2 cellular contexts compared by ENCODE assay signal in the genomic region with DNA sequence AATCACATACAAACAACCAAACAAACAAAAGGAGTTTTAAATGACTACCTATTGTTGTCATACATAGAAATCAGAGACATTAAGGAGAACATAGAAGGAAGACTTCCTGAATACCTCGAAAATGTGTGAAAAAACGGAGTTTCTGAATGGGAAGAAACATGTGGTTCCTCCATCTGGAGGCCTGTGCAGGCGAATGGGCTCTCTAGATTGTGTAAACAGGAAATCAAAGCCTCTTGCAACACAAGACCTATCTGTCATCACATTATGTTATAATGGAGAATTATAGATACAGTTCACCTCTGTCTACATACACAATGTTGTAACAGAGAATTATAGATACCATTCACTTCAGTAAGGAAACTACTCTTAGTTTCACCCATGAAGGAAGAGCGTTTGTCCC.
TF ChIP-seq lines count a peak whose summit lies in the region.

No MANE protein-coding gene starts in this region.

TF ChIP-seq in HepG2, 621 proteins besides CTCF, POLR2A, EP300 and RAD21:
- TF ChIP-seq RNF2 (conservative IDR thresholded peaks at IDR 0.05; ENCODE audit: low read depth) = no peak
- TF ChIP-seq MEIS2 (CRISPR knock-in tag; IDR thresholded peaks at IDR 0.05) = no peak
- TF ChIP-seq NFKB2 (CRISPR knock-in tag; IDR thresholded peaks at IDR 0.05; ENCODE audit: borderline replicate concordance) = no peak
- no peak for TF ChIP-seq CREM (IDR thresholded peaks at IDR 0.05)
- TF ChIP-seq CREM (CRISPR knock-in tag; IDR thresholded peaks at IDR 0.05) = no peak
- no peak for TF ChIP-seq SALL2 (CRISPR knock-in tag; IDR thresholded peaks at IDR 0.05)
- TF ChIP-seq ZNF292 (CRISPR knock-in tag; IDR thresholded peaks at IDR 0.05; ENCODE audit: borderline replicate concordance, low read depth) = no peak
- TF ChIP-seq KLF11 (CRISPR knock-in tag; IDR thresholded peaks at IDR 0.05) = no peak
- no peak for TF ChIP-seq HIC2 (CRISPR knock-in tag; IDR thresholded peaks at IDR 0.05; ENCODE audit: low read depth)
- no peak for TF ChIP-seq PRPF4 (IDR thresholded peaks at IDR 0.05; ENCODE audit: low read depth, low read length, poor library complexity, severe bottlenecking)
- no peak for TF ChIP-seq GATAD1 (CRISPR knock-in tag; IDR thresholded peaks at IDR 0.05)
- no peak for TF ChIP-seq EEA1 (CRISPR knock-in tag; IDR thresholded peaks at IDR 0.05; ENCODE audit: borderline replicate concordance)
- TF ChIP-seq TIGD3 (CRISPR knock-in tag; IDR thresholded peaks at IDR 0.05; ENCODE audit: borderline replicate concordance) = no peak
- TF ChIP-seq, protein P1, sequence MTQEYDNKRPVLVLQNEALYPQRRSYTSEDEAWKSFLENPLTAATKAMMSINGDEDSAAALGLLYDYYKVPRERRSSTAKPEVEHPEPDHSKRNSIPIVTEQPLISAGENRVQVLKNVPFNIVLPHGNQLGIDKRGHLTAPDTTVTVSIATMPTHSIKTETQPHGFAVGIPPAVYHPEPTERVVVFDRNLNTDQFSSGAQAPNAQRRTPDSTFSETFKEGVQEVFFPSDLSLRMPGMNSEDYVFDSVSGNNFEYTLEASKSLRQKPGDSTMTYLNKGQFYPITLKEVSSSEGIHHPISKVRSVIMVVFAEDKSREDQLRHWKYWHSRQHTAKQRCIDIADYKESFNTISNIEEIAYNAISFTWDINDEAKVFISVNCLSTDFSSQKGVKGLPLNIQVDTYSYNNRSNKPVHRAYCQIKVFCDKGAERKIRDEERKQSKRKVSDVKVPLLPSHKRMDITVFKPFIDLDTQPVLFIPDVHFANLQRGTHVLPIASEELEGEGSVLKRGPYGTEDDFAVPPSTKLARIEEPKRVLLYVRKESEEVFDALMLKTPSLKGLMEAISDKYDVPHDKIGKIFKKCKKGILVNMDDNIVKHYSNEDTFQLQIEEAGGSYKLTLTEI (CRISPR knock-in tag; conservative IDR thresholded peaks at IDR 0.05) = no peak

TF ChIP-seq in SK-N-SH, 30 proteins besides CTCF, POLR2A, EP300 and RAD21:
- TF ChIP-seq, protein P2, sequence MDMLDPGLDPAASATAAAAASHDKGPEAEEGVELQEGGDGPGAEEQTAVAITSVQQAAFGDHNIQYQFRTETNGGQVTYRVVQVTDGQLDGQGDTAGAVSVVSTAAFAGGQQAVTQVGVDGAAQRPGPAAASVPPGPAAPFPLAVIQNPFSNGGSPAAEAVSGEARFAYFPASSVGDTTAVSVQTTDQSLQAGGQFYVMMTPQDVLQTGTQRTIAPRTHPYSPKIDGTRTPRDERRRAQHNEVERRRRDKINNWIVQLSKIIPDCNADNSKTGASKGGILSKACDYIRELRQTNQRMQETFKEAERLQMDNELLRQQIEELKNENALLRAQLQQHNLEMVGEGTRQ (IDR thresholded peaks at IDR 0.05; ENCODE audit: borderline replicate concordance, low read depth, low read length) = no peak
- TF ChIP-seq ELF1 (IDR thresholded peaks at IDR 0.05) (no peak), EZH2phosphoT487 (IDR thresholded peaks at IDR 0.05; ENCODE audit: borderline replicate concordance, low read depth) (no peak), GATA2 (CRISPR knock-in tag; IDR thresholded peaks at IDR 0.05) (no peak), JUND (IDR thresholded peaks at IDR 0.05) (no peak), ZBTB33 (IDR thresholded peaks at IDR 0.05; ENCODE audit: borderline replicate concordance, low read depth) (no peak), NRF1 (IDR thresholded peaks at IDR 0.05; ENCODE audit: low read depth, low read length) (no peak), RCOR1 (IDR thresholded peaks at IDR 0.05; ENCODE audit: low read length) (no peak), YY1 (IDR thresholded peaks at IDR 0.05; ENCODE audit: low read depth) (no peak), CHD2 (IDR thresholded peaks at IDR 0.05; ENCODE audit: low read length, partially characterized antibody) (no peak), FOSL2 (IDR thresholded peaks at IDR 0.05; ENCODE audit: borderline replicate concordance, low read depth) (no peak), TEAD4 (IDR thresholded peaks at IDR 0.05; ENCODE audit: borderline replicate concordance, insufficient read depth) (no peak), FOXM1 (IDR thresholded peaks at IDR 0.05; ENCODE audit: low read depth) (no peak), REST (IDR thresholded peaks at IDR 0.05; ENCODE audit: low read depth, low read length) (no peak), TAF1 (IDR thresholded peaks at IDR 0.05; ENCODE audit: borderline replicate concordance, low read depth, low read length) (no peak), RFX5 (IDR thresholded peaks at IDR 0.05; ENCODE audit: low read length) (no peak)
- TF ChIP-seq, protein P3, sequence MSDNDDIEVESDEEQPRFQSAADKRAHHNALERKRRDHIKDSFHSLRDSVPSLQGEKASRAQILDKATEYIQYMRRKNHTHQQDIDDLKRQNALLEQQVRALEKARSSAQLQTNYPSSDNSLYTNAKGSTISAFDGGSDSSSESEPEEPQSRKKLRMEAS (IDR thresholded peaks at IDR 0.05; ENCODE audit: low read depth) = no peak
- TF ChIP-seq, protein P4, sequence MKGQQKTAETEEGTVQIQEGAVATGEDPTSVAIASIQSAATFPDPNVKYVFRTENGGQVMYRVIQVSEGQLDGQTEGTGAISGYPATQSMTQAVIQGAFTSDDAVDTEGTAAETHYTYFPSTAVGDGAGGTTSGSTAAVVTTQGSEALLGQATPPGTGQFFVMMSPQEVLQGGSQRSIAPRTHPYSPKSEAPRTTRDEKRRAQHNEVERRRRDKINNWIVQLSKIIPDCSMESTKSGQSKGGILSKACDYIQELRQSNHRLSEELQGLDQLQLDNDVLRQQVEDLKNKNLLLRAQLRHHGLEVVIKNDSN (IDR thresholded peaks at IDR 0.05; ENCODE audit: borderline replicate concordance, low read depth) = no peak
